ENCODE assay signal across 16 cellular contexts in the genomic region with DNA sequence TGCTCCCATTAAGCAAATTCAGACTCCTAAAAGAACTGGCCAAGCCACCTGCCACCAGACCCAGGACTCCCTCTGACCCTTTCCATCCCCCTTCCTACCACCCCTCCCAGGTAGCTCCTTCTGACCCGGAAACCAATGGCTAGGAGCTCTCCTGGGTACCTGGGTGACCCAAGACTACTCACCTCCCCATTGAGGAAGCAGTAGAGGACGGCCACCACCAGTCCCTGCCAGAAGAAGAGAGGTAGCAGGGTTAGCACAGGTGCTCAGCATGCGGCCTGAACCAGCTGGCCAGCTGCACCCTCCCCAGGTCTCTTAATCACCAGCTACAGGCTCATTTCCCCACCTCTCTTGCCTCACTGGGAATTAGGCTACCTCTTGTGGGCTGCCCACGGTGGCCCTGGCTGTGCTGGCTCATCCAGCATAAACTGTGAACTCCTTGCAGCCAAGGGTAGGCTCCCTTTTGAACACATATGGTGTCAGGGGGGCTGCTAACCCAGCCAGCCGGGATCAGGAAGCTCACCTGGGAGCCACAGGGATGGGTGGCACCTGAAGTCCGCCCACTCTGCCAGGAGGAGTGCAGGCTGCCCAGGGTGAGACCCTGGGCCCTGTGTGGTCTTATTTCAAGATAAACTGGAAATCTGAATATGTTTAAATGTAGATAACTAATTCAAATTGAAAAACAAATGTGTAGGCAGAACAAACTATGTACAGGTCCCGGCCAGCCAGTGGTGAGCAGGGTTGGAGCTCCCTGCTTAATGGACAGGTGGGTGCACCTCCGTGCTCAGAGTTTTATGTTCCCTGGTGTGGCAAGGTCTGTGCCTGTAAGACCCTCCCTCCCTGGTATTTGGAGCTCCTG. TPM values are rescaled to one million over a fixed set of nuclear protein-coding genes. Genes with fewer than 3 reads are reported as not detected.
DNase-seq lines count a peak whose midpoint lies in the region; ATAC-seq and TF ChIP-seq lines count a peak whose summit lies in the region.
"Had no signal": no experiment of that assay in that cellular context is flagged by ENCODE, and none has a peak within 500 bp of the region (broad histone marks: within the 10 kb centered on the region; RNA-seq: fewer than 3 reads in every experiment).

No MANE protein-coding gene starts in this region.

- no peak for TF ChIP-seq EP300 in SK-N-SH (IDR thresholded peaks at IDR 0.05; ENCODE audit: borderline replicate concordance in 1 of 2, low read depth in 1 of 2, low read length in 1 of 2)

- H4K20me1 ChIP-seq in SK-N-SH (ENCODE audit: insufficient read depth): no peaks in the 10 kb centered on the region
- H4K20me1 ChIP-seq in hepatocyte (ENCODE audit: insufficient read depth, poor library complexity, severe bottlenecking): no peaks in the 10 kb centered on the region

- H3F3A ChIP-seq in SK-N-SH (replicated peaks; ENCODE audit: insufficient read depth): no peaks in the 10 kb centered on the region

- H3K9me3 Mint-ChIP-seq in naive thymus-derived CD4-positive, alpha-beta T cell: no peaks in the 10 kb centered on the region
- no peaks in the 10 kb centered on the region for H3K9me3 Mint-ChIP-seq in progenitor cell of endocrine pancreas (ENCODE audit: low read depth)

- no peaks in the 10 kb centered on the region for H3K27me3 ChIP-seq in naive thymus-derived CD4-positive, alpha-beta T cell (ENCODE audit: control insufficient read depth in 2 of 2, insufficient read depth in 2 of 2, low read length in 2 of 2)
- no peaks in the 10 kb centered on the region for H3K27me3 ChIP-seq in upper lobe of right lung
- peaks cover 9% of the 10 kb centered on the region; the same call in 1 of the 2 replicates for H3K27me3 ChIP-seq in SK-N-SH (ENCODE audit: insufficient read depth)
- H3K27me3 ChIP-seq in hepatocyte: no peaks in the 10 kb centered on the region
- H3K27me3 ChIP-seq: MG63, SJCRH30 had no signal

- H3K4me1 ChIP-seq in naive thymus-derived CD4-positive, alpha-beta T cell (ENCODE audit: control insufficient read depth in 2 of 2, insufficient read depth in 2 of 2, low read length in 2 of 2): no peaks in the 10 kb centered on the region
- H3K4me1 ChIP-seq in upper lobe of right lung: peaks cover 3% of the 10 kb centered on the region
- H3K4me1 ChIP-seq in SK-N-SH (ENCODE audit: control insufficient read depth in 1 of 2, insufficient read depth in 2 of 2, low read depth in 1 of 2, low read length in 1 of 2): peaks cover 0 to 6% of the 10 kb centered on the region in 2 experiments; a peak in 1 of 4 replicates
- H3K4me1 ChIP-seq in hepatocyte (ENCODE audit: insufficient read depth): peaks cover 27% of the 10 kb centered on the region

- H3K36me3 Mint-ChIP-seq in naive thymus-derived CD4-positive, alpha-beta T cell: no peaks in the 10 kb centered on the region
- peaks cover 7% of the 10 kb centered on the region for H3K36me3 Mint-ChIP-seq in progenitor cell of endocrine pancreas (ENCODE audit: insufficient read depth)

- CTCF ChIA-PET in naive thymus-derived CD4-positive, alpha-beta T cell (lab: Charles Lee): no interaction called here
- CTCF ChIA-PET in SK-N-SH (lab: Yijun Ruan, JAX): interaction anchor here (0.8 to 2.6 kb wide), 3 partner anchors 21 to 76 kb away, joined by 3 to 17 read pairs (median 3); no protein-coding TSS in a partner anchor

- TF ChIP-seq RAD21 in SK-N-SH (IDR thresholded peaks at IDR 0.05; ENCODE audit: low read length): no peak

- intact Hi-C loops in naive thymus-derived CD4-positive, alpha-beta T cell (cut with micrococcal nuclease): no loop called here
- intact Hi-C loops in upper lobe of right lung (cut with DNase I): no loop called here

- no peaks in the 10 kb centered on the region for H3K9me3 ChIP-seq in naive thymus-derived CD4-positive, alpha-beta T cell (ENCODE audit: control insufficient read depth in 2 of 3, low read length in 3 of 3)
- no peaks in the 10 kb centered on the region for H3K9me3 ChIP-seq in upper lobe of right lung
- H3K9me3 ChIP-seq in SK-N-SH: no peaks in the 10 kb centered on the region
- no peaks in the 10 kb centered on the region for H3K9me3 ChIP-seq in hepatocyte (ENCODE audit: low read depth)
- H3K9me3 ChIP-seq: MG63, SJCRH30 had no signal

- H3K4me1 Mint-ChIP-seq in naive thymus-derived CD4-positive, alpha-beta T cell: peaks cover 0 to 9% (median 0%) of the 10 kb centered on the region in 7 donors
- peaks cover 11% of the 10 kb centered on the region for H3K4me1 Mint-ChIP-seq in progenitor cell of endocrine pancreas (ENCODE audit: low read depth)

- no peak overlapping the region for H3K4me3 Mint-ChIP-seq in naive thymus-derived CD4-positive, alpha-beta T cell
- no peak overlapping the region for H3K4me3 Mint-ChIP-seq in progenitor cell of endocrine pancreas (ENCODE audit: low read depth)

- 48% methylated on average over 7 of the region's 8 CpGs for WGBS in SK-N-SH (ENCODE audit: low lambda C conversion rate)
- 87% methylated on average over 8 of the region's 8 CpGs for WGBS in hepatocyte (ENCODE audit: low lambda C conversion rate, missing lambda C conversion rate)

- H2AFZ ChIP-seq in SK-N-SH (ENCODE audit: low read depth) (no peak overlapping the region), hepatocyte (no peak overlapping the region)
- H2AFZ ChIP-seq: PC-9 had no signal

- no peak for TF ChIP-seq CTCF in upper lobe of right lung (IDR thresholded peaks at IDR 0.05)
- no peak for TF ChIP-seq CTCF in SK-N-SH (IDR thresholded peaks at IDR 0.05)
- no peak for TF ChIP-seq CTCF in progenitor cell of endocrine pancreas (IDR thresholded peaks at IDR 0.05; ENCODE audit: unreplicated experiment)
- TF ChIP-seq CTCF in hepatocyte (IDR thresholded peaks at IDR 0.05; ENCODE audit: poor library complexity): no peak

- DNase-seq in NCI-H69 (lab: John Stamatoyannopoulos, UW) (peak; percentile 71), islet precursor cell (peak; percentile 49), upper lobe of right lung (no peak), SK-N-SH (no peak), progenitor cell of endocrine pancreas (ENCODE audit: low spot score, unreplicated experiment) (no peak), hepatocyte (ENCODE audit: low spot score) (no peak)
- DNase-seq in naive thymus-derived CD4-positive, alpha-beta T cell: no peak
- DNase-seq: DMS53, IMR-90, Karpas-422, MG63, NCI-H1092, NCI-H187, NCI-H748 treated with DMSO at 0.1 percent for 48 hours, PC-9, SJCRH30 had no signal

- H3K36me3 ChIP-seq in naive thymus-derived CD4-positive, alpha-beta T cell (ENCODE audit: control insufficient read depth in 2 of 3, insufficient read depth in 3 of 3, low read length in 3 of 3): no peaks in the 10 kb centered on the region
- H3K36me3 ChIP-seq in upper lobe of right lung (no peaks in the 10 kb centered on the region), SK-N-SH (replicated peaks in 1 of 2; ENCODE audit: control insufficient read depth in 1 of 2, insufficient read depth in 2 of 2, low read length in 1 of 2) (no peaks in the 10 kb centered on the region), hepatocyte (replicated peaks; ENCODE audit: insufficient read depth, low read depth) (no peaks in the 10 kb centered on the region)
- H3K36me3 ChIP-seq: MG63, SJCRH30 had no signal

- peaks cover 0 to 17% (median 2%) of the 10 kb centered on the region in 5 donors for H3K27me3 Mint-ChIP-seq in naive thymus-derived CD4-positive, alpha-beta T cell
- H3K27me3 Mint-ChIP-seq in progenitor cell of endocrine pancreas: no peaks in the 10 kb centered on the region

- peak overlapping the region in 1 of 9 donors; percentile 53 for H3K27ac Mint-ChIP-seq in naive thymus-derived CD4-positive, alpha-beta T cell
- H3K27ac Mint-ChIP-seq in progenitor cell of endocrine pancreas: no peak overlapping the region

- H3K4me3 ChIP-seq in naive thymus-derived CD4-positive, alpha-beta T cell (ENCODE audit: low read length): no peak overlapping the region
- H3K4me3 ChIP-seq in upper lobe of right lung (no peak overlapping the region), SK-N-SH (ENCODE audit: low read depth in 2 of 2, low read length in 1 of 2) (no peak overlapping the region), hepatocyte (no peak overlapping the region)
- H3K4me3 ChIP-seq: MG63, PC-9, SJCRH30 had no signal

- no peak overlapping the region for H3K9ac ChIP-seq in SK-N-SH

- ATAC-seq in naive thymus-derived CD4-positive, alpha-beta T cell: peak; percentile 21
- ATAC-seq in upper lobe of right lung: peak; percentile 46

- H3K9me2 ChIP-seq in SK-N-SH: no peaks in the 10 kb centered on the region
- no peaks in the 10 kb centered on the region for H3K9me2 ChIP-seq in hepatocyte (replicated peaks; ENCODE audit: insufficient read depth)

- no peak overlapping the region for H3K27ac ChIP-seq in naive thymus-derived CD4-positive, alpha-beta T cell (ENCODE audit: low read depth, low read length)
- H3K27ac ChIP-seq in upper lobe of right lung: no peak overlapping the region
- H3K27ac ChIP-seq in SK-N-SH (ENCODE audit: low read depth in 2 of 2, low read length in 1 of 2): no peak overlapping the region
- no peak overlapping the region for H3K27ac ChIP-seq in hepatocyte
- H3K27ac ChIP-seq: PC-9, SJCRH30 had no signal

- H3K4me2 ChIP-seq in SK-N-SH: no peak overlapping the region
- no peak overlapping the region for H3K4me2 ChIP-seq in hepatocyte
- H3K4me2 ChIP-seq: PC-9 had no signal

- POLR2A ChIA-PET in naive thymus-derived CD4-positive, alpha-beta T cell (lab: Charles Lee): no interaction called here
- POLR2A ChIA-PET in SK-N-SH (lab: Yijun Ruan, JAX): no interaction called here

- H3K79me2 ChIP-seq in SK-N-SH (ENCODE audit: insufficient read depth) (no peaks in the 10 kb centered on the region), hepatocyte (peaks cover 12% of the 10 kb centered on the region)

TF ChIP-seq in SK-N-SH, 30 proteins besides CTCF, POLR2A, EP300 and RAD21 (continues in another document):
- TF ChIP-seq CHD2 (IDR thresholded peaks at IDR 0.05; ENCODE audit: low read length, partially characterized antibody) (no peak), MXI1 (IDR thresholded peaks at IDR 0.05; ENCODE audit: low read depth, low read length) (no peak), TEAD4 (IDR thresholded peaks at IDR 0.05; ENCODE audit: borderline replicate concordance, insufficient read depth) (no peak), YY1 (IDR thresholded peaks at IDR 0.05; ENCODE audit: low read depth) (no peak), TCF12 (IDR thresholded peaks at IDR 0.05) (no peak)

RNA-seq across cellular contexts. Expression of a gene that starts 9.9 kb away (rescaled TPM):
- under 1 TPM in 3 of 5 experiments, not detected in 2; 0.37 to 0.51 (median 0.38) TPM for total RNA-seq in naive thymus-derived CD4-positive, alpha-beta T cell
- 1 to 10 TPM; 1.8 to 4.2 TPM for polyA plus RNA-seq in naive thymus-derived CD4-positive, alpha-beta T cell
- total RNA-seq in upper lobe of right lung: 23.8 TPM
- 0.13 and 0.25 TPM in 2 replicates for polyA plus RNA-seq in SK-N-SH (2012; rRNA removed)
- 0.13 and 0.17 TPM in 2 replicates for polyA plus RNA-seq in SK-N-SH (2012; cell fraction: cytosol; rRNA removed)
- polyA plus RNA-seq in SK-N-SH (2012; cell fraction: nucleus; rRNA removed): 0.07 and 0.19 TPM in 2 replicates
- 17.4 and 18.9 TPM in 2 replicates for total RNA-seq in progenitor cell of endocrine pancreas
- total RNA-seq in hepatocyte: 52.6 TPM in 2 replicates
- 89.9 and 123 TPM in 2 replicates for polyA plus RNA-seq in hepatocyte

Comparison
In these comparisons a context has a peak if more than half of its experiments do, and no peak if none do; other contexts are left out.
1. DNase-seq: peak in NCI-H69 (single experiment) and islet precursor cell (single experiment); none in naive thymus-derived CD4-positive, alpha-beta T cell (0 of 9), upper lobe of right lung (single experiment), SK-N-SH (single experiment), progenitor cell of endocrine pancreas (single experiment) and hepatocyte (single experiment).
2. RNA of a gene that starts 9.9 kb away (total RNA-seq): 52.6 TPM in hepatocyte, 23.8 TPM in upper lobe of right lung (single experiment) and 17.4 to 18.9 TPM in progenitor cell of endocrine pancreas; 0.37 to 0.51 TPM in naive thymus-derived CD4-positive, alpha-beta T cell; every median in the first group is over 10 times any median in the second.